In the genomic region with DNA sequence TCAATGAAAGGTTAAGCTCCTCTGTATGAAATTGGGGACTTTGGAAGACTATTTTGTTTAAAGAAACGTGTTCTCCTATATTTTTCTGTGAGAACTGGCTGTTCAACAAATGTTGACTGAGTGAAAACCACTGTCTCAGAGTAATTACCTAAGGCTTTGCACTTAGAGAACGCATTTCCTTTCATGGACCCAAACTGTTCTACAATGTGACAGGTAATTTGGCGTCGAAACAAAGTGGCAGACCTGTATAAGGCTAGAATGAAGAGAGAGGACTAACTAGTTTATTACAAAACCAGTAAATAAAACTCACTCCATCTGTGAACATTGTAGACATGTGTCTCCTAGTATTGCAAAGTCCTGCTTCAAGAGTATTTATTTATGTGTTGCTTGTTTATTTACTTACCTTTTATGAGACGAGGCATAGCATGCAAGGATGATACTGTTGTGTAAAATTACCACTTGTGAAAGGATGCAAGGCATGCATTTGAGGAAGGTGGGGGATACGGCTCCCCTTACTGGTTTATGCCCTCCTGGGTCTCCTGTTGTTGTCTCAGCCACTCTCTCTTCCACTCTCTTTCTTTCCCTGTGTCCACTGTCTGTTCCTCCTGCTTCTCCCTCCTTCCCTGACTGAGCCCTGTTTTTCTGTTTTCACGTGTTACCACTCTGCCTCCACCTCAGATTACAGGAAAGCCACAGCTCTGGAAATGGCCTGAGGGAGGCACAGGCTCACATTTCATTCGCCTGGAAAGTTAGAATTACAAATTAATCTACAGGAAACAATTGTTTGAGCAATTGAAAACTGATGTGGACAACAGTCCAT, we compare ENCODE assay signal across 1 cellular context.
TF ChIP-seq lines count a peak whose summit lies in the region.

No MANE protein-coding gene starts in this region.

TF ChIP-seq in GM23338, 12 proteins besides CTCF, POLR2A, EP300 and RAD21:
- no peak for TF ChIP-seq ZNF331 (CRISPR knock-in tag; IDR thresholded peaks at IDR 0.05; ENCODE audit: low read depth)
- no peak for TF ChIP-seq POLR2AphosphoS5 (IDR thresholded peaks at IDR 0.05; ENCODE audit: low read depth)
- TF ChIP-seq STAT1 (IDR thresholded peaks at IDR 0.05; ENCODE audit: unreplicated experiment) = no peak
- no peak for TF ChIP-seq EZH2phosphoT487 (IDR thresholded peaks at IDR 0.05; ENCODE audit: unreplicated experiment)
- no peak for TF ChIP-seq JUNB (IDR thresholded peaks at IDR 0.05; ENCODE audit: unreplicated experiment)
- TF ChIP-seq NANOG (IDR thresholded peaks at IDR 0.05; ENCODE audit: borderline replicate concordance) = no peak
- no peak for TF ChIP-seq ZNF114 (CRISPR knock-in tag; IDR thresholded peaks at IDR 0.05)
- TF ChIP-seq CREB1 (CRISPR knock-in tag; IDR thresholded peaks at IDR 0.05; ENCODE audit: low read depth) = no peak
- TF ChIP-seq, protein P1, sequence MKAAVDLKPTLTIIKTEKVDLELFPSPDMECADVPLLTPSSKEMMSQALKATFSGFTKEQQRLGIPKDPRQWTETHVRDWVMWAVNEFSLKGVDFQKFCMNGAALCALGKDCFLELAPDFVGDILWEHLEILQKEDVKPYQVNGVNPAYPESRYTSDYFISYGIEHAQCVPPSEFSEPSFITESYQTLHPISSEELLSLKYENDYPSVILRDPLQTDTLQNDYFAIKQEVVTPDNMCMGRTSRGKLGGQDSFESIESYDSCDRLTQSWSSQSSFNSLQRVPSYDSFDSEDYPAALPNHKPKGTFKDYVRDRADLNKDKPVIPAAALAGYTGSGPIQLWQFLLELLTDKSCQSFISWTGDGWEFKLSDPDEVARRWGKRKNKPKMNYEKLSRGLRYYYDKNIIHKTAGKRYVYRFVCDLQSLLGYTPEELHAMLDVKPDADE (IDR thresholded peaks at IDR 0.05) = no peak
- TF ChIP-seq, protein P2, sequence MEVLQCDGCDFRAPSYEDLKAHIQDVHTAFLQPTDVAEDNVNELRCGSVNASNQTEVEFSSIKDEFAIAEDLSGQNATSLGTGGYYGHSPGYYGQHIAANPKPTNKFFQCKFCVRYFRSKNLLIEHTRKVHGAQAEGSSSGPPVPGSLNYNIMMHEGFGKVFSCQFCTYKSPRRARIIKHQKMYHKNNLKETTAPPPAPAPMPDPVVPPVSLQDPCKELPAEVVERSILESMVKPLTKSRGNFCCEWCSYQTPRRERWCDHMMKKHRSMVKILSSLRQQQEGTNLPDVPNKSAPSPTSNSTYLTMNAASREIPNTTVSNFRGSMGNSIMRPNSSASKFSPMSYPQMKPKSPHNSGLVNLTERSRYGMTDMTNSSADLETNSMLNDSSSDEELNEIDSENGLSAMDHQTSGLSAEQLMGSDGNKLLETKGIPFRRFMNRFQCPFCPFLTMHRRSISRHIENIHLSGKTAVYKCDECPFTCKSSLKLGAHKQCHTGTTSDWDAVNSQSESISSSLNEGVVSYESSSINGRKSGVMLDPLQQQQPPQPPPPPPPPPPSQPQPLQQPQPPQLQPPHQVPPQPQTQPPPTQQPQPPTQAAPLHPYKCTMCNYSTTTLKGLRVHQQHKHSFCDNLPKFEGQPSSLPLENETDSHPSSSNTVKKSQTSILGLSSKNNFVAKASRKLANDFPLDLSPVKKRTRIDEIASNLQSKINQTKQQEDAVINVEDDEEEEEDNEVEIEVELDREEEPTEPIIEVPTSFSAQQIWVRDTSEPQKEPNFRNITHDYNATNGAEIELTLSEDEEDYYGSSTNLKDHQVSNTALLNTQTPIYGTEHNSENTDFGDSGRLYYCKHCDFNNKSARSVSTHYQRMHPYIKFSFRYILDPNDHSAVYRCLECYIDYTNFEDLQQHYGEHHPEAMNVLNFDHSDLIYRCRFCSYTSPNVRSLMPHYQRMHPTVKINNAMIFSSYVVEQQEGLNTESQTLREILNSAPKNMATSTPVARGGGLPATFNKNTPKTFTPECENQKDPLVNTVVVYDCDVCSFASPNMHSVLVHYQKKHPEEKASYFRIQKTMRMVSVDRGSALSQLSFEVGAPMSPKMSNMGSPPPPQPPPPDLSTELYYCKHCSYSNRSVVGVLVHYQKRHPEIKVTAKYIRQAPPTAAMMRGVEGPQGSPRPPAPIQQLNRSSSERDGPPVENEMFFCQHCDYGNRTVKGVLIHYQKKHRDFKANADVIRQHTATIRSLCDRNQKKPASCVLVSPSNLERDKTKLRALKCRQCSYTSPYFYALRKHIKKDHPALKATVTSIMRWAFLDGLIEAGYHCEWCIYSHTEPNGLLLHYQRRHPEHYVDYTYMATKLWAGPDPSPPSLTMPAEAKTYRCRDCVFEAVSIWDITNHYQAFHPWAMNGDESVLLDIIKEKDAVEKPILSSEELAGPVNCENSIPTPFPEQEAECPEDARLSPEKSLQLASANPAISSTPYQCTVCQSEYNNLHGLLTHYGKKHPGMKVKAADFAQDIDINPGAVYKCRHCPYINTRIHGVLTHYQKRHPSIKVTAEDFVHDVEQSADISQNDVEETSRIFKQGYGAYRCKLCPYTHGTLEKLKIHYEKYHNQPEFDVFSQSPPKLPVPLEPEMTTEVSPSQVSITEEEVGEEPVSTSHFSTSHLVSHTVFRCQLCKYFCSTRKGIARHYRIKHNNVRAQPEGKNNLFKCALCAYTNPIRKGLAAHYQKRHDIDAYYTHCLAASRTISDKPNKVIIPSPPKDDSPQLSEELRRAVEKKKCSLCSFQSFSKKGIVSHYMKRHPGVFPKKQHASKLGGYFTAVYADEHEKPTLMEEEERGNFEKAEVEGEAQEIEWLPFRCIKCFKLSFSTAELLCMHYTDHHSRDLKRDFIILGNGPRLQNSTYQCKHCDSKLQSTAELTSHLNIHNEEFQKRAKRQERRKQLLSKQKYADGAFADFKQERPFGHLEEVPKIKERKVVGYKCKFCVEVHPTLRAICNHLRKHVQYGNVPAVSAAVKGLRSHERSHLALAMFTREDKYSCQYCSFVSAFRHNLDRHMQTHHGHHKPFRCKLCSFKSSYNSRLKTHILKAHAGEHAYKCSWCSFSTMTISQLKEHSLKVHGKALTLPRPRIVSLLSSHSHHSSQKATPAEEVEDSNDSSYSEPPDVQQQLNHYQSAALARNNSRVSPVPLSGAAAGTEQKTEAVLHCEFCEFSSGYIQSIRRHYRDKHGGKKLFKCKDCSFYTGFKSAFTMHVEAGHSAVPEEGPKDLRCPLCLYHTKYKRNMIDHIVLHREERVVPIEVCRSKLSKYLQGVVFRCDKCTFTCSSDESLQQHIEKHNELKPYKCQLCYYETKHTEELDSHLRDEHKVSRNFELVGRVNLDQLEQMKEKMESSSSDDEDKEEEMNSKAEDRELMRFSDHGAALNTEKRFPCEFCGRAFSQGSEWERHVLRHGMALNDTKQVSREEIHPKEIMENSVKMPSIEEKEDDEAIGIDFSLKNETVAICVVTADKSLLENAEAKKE (CRISPR knock-in tag; IDR thresholded peaks at IDR 0.05) = no peak
- TF ChIP-seq, protein P3, sequence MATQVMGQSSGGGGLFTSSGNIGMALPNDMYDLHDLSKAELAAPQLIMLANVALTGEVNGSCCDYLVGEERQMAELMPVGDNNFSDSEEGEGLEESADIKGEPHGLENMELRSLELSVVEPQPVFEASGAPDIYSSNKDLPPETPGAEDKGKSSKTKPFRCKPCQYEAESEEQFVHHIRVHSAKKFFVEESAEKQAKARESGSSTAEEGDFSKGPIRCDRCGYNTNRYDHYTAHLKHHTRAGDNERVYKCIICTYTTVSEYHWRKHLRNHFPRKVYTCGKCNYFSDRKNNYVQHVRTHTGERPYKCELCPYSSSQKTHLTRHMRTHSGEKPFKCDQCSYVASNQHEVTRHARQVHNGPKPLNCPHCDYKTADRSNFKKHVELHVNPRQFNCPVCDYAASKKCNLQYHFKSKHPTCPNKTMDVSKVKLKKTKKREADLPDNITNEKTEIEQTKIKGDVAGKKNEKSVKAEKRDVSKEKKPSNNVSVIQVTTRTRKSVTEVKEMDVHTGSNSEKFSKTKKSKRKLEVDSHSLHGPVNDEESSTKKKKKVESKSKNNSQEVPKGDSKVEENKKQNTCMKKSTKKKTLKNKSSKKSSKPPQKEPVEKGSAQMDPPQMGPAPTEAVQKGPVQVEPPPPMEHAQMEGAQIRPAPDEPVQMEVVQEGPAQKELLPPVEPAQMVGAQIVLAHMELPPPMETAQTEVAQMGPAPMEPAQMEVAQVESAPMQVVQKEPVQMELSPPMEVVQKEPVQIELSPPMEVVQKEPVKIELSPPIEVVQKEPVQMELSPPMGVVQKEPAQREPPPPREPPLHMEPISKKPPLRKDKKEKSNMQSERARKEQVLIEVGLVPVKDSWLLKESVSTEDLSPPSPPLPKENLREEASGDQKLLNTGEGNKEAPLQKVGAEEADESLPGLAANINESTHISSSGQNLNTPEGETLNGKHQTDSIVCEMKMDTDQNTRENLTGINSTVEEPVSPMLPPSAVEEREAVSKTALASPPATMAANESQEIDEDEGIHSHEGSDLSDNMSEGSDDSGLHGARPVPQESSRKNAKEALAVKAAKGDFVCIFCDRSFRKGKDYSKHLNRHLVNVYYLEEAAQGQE (IDR thresholded peaks at IDR 0.05; ENCODE audit: unreplicated experiment) = no peak
- TF ChIP-seq EZH2 (IDR thresholded peaks at IDR 0.05; ENCODE audit: low read depth, unreplicated experiment) = no peak
